8 cellular contexts compared by ENCODE assay signal in the genomic region with DNA sequence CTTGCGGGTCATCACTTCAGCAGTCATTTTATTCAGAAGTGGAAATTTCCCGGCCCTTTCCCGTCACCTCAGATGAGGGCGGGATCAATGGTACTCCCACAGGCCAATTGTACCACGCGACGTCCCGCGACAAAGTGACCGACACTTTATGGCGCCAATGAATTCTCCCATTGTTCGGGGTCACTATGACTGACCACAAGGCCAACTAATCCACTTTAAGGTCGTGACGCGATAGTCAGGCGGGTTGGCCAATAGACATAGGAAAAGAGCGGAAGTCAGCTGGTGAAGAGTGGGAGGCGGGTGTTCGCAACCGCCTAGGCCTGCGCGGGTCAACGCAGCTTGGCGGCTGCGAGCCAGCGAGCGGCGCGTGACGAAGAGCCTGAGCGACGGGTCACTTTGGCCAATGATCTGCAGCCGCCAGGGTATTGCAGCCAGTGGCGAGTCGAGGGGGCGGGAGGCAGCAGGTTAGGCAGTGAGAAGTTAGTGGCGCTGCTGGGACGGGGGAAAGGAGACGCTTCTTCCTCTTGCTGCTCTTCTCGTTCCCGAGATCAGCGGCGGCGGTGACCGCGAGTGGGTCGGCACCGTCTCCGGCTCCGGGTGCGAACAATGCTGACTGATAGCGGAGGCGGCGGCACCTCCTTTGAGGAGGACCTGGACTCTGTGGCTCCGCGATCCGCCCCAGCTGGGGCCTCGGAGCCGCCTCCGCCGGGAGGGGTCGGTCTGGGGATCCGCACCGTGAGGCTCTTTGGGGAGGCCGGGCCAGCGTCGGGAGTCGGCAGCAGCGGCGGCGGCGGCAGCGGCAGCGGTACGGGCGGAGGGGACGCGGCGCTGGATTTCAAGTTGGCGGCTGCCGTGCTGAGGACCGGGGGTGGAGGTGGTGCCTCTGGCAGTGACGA. TPM values are rescaled to one million over a fixed set of nuclear protein-coding genes. Genes with fewer than 3 reads are reported as not detected.
DNase-seq lines count a peak whose midpoint lies in the region; TF ChIP-seq lines count a peak whose summit lies in the region.

A gene with protein sequence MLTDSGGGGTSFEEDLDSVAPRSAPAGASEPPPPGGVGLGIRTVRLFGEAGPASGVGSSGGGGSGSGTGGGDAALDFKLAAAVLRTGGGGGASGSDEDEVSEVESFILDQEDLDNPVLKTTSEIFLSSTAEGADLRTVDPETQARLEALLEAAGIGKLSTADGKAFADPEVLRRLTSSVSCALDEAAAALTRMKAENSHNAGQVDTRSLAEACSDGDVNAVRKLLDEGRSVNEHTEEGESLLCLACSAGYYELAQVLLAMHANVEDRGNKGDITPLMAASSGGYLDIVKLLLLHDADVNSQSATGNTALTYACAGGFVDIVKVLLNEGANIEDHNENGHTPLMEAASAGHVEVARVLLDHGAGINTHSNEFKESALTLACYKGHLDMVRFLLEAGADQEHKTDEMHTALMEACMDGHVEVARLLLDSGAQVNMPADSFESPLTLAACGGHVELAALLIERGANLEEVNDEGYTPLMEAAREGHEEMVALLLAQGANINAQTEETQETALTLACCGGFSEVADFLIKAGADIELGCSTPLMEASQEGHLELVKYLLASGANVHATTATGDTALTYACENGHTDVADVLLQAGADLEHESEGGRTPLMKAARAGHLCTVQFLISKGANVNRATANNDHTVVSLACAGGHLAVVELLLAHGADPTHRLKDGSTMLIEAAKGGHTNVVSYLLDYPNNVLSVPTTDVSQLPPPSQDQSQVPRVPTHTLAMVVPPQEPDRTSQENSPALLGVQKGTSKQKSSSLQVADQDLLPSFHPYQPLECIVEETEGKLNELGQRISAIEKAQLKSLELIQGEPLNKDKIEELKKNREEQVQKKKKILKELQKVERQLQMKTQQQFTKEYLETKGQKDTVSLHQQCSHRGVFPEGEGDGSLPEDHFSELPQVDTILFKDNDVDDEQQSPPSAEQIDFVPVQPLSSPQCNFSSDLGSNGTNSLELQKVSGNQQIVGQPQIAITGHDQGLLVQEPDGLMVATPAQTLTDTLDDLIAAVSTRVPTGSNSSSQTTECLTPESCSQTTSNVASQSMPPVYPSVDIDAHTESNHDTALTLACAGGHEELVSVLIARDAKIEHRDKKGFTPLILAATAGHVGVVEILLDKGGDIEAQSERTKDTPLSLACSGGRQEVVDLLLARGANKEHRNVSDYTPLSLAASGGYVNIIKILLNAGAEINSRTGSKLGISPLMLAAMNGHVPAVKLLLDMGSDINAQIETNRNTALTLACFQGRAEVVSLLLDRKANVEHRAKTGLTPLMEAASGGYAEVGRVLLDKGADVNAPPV (N-terminal part only) (plus strand): TSS at position 472 of the 896 bp plus-strand sequence. CDS start 135 bp downstream, at position 607.

- H3K9me3 ChIP-seq in SK-N-MC (ENCODE audit: low read depth, low read length) (no peaks in the 10 kb centered on the region), suprapubic skin (no peaks in the 10 kb centered on the region)

- H3K27ac Mint-ChIP-seq in HFFc6, result no peak within 1 kb of the TSS; the same call in 1 of the 2 replicates
- no peak within 1 kb of the TSS for H3K27ac Mint-ChIP-seq in activated naive CD4-positive, alpha-beta T cell treated with anti-CD3 and anti-CD28 coated beads, Interleukin-2, amount 10 ng/mL, durations not matched to agents 7 days and 5 days

- no peaks in the 10 kb centered on the region for H3K36me3 Mint-ChIP-seq in HFFc6 (ENCODE audit: low read depth)
- H3K36me3 Mint-ChIP-seq in activated naive CD4-positive, alpha-beta T cell treated with anti-CD3 and anti-CD28 coated beads, Interleukin-2, amount 10 ng/mL, durations not matched to agents 7 days and 5 days, result peaks cover 20% of the 10 kb centered on the region

- no peak for TF ChIP-seq EP300 in suprapubic skin (IDR thresholded peaks at IDR 0.05)

- peak within 1 kb of the TSS; percentile 93 for H3K27ac ChIP-seq in SK-N-MC
- peak within 1 kb of the TSS; percentile 99 for H3K27ac ChIP-seq in suprapubic skin

- under 1% methylated on average over 43 of the region's 83 CpGs for WGBS in suprapubic skin

- peak; percentile 79 for TF ChIP-seq POLR2A in NB4 (IDR thresholded peaks at IDR 0.05; ENCODE audit: extremely low read depth, insufficient read length)
- TF ChIP-seq POLR2A in suprapubic skin (IDR thresholded peaks at IDR 0.05), result peak; percentile 28 to 94

- peak within 1 kb of the TSS; percentile 95 for H3K9ac ChIP-seq in SK-N-MC (ENCODE audit: insufficient read length)

- H3K9me3 Mint-ChIP-seq in HFFc6, result no peaks in the 10 kb centered on the region
- no peaks in the 10 kb centered on the region for H3K9me3 Mint-ChIP-seq in activated naive CD4-positive, alpha-beta T cell treated with anti-CD3 and anti-CD28 coated beads, Interleukin-2, amount 10 ng/mL, durations not matched to agents 7 days and 5 days

- peaks cover 27% of the 10 kb centered on the region for H3K4me1 Mint-ChIP-seq in HFFc6 (ENCODE audit: low read depth)
- H3K4me1 Mint-ChIP-seq in activated naive CD4-positive, alpha-beta T cell treated with anti-CD3 and anti-CD28 coated beads, Interleukin-2, amount 10 ng/mL, durations not matched to agents 7 days and 5 days, result peaks cover 37% of the 10 kb centered on the region

- H3K4me3 ChIP-seq in NB4 (ENCODE audit: low read depth, low read length) (peak within 1 kb of the TSS; percentile 99), SK-N-MC (peak within 1 kb of the TSS; percentile 99), suprapubic skin (peak within 1 kb of the TSS; percentile 99)

- no peak within 1 kb of the TSS for H3K4me3 Mint-ChIP-seq in HFFc6
- no peak within 1 kb of the TSS for H3K4me3 Mint-ChIP-seq in activated naive CD4-positive, alpha-beta T cell treated with anti-CD3 and anti-CD28 coated beads, Interleukin-2, amount 10 ng/mL, durations not matched to agents 7 days and 5 days

- CTCF ChIA-PET in activated naive CD4-positive, alpha-beta T cell treated with anti-CD3 and anti-CD28 coated beads, Interleukin-2, amount 10 ng/mL, durations not matched to agents 7 days and 5 days (lab: Charles Lee), result interaction anchor here (0.7 to 1.6 kb wide), 6 partner anchors 13 to 157 kb away, joined by 3 to 6 read pairs (median 3); no protein-coding TSS in a partner anchor

- peaks cover 53% of the 10 kb centered on the region for H3K4me1 ChIP-seq in suprapubic skin

- H3K36me3 ChIP-seq in SK-N-MC (ENCODE audit: insufficient read depth, low read length) (peaks cover 12% of the 10 kb centered on the region; the same call in 1 of the 2 replicates), suprapubic skin (no peaks in the 10 kb centered on the region)

- no peaks in the 10 kb centered on the region for H3K27me3 ChIP-seq in suprapubic skin

- no peak for TF ChIP-seq CTCF in HFFc6 (IDR thresholded peaks at IDR 0.05)
- no peak for TF ChIP-seq CTCF in NB4 (IDR thresholded peaks at IDR 0.05; ENCODE audit: low read depth, low read length)
- no peak for TF ChIP-seq CTCF in suprapubic skin (IDR thresholded peaks at IDR 0.05)

- H3K27me3 Mint-ChIP-seq in HFFc6 (ENCODE audit: insufficient read depth), result no peaks in the 10 kb centered on the region; the same call in 1 of the 2 replicates
- no peaks in the 10 kb centered on the region for H3K27me3 Mint-ChIP-seq in activated naive CD4-positive, alpha-beta T cell treated with anti-CD3 and anti-CD28 coated beads, Interleukin-2, amount 10 ng/mL, durations not matched to agents 7 days and 5 days

- peak; percentile 100 for DNase-seq in GM04503 (ENCODE audit: low read depth)
- DNase-seq in HFFc6, result peak; percentile 100
- peak; percentile 100 for DNase-seq in NB4 (ENCODE audit: low read depth)
- DNase-seq in SK-N-MC (ENCODE audit: low read depth, low spot score), result peak; percentile 100
- peak; percentile 98 for DNase-seq in activated naive CD4-positive, alpha-beta T cell treated with anti-CD3 and anti-CD28 coated beads, Interleukin-2, amount 10 ng/mL, durations not matched to agents 7 days and 5 days
- peak; percentile 95 for DNase-seq in germinal center (ENCODE audit: low spot score)
- DNase-seq in nucleus accumbens (lab: John Stamatoyannopoulos, UW), result peak; percentile 92 to 100 (median 98)
- DNase-seq in suprapubic skin (ENCODE audit: low spot score in 2 of 2), result peak; percentile 99

RNA-seq across cellular contexts. Expression of the gene that starts here (rescaled TPM):
- 10 to 100 TPM; 35.4 to 49.7 (median 41.5) TPM for total RNA-seq in HFFc6 (2021; fragmentation: NEBNext Ultra II Directional; extraction: Animal tissue kit (Norgen Biotek cat#: 25700))
- total RNA-seq in suprapubic skin, result 100 to 1,000 TPM; 148 to 362 (median 168) TPM

Comparison
In these comparisons a context has a peak if more than half of its experiments do, and no peak if none do; other contexts are left out.
1. Peak in every context shown above with its lines: DNase-seq, H3K4me3 ChIP-seq and H3K27ac ChIP-seq.